ENCODE assay signal across 8 cellular contexts in genomic region chr10:24465899-24466615, GRCh38.
DNase-seq lines count a peak whose midpoint lies in the region; ATAC-seq, FAIRE-seq and TF ChIP-seq lines count a peak whose summit lies in the region.

No MANE protein-coding gene starts in this region.

- intact Hi-C loops in Caco-2 (cut with micrococcal nuclease; ENCODE audit: unreplicated experiment): loop anchor here (1.0 to 10.0 kb wide), 8 partner anchors 9 to 259 kb away; no protein-coding TSS in a partner anchor
- intact Hi-C loops in IMR-90 (cut with micrococcal nuclease): loop anchor here (2.0 to 5.0 kb wide), 2 partner anchors 17 to 36 kb away; no protein-coding TSS in a partner anchor

- TF ChIP-seq RAD21 in IMR-90 (IDR thresholded peaks at IDR 0.05; ENCODE audit: low read length): 0 out of 2 replicates have a peak, but pooled peaks have one; percentile 8

- H3K27ac ChIP-seq in IMR-90 (ENCODE audit: insufficient read depth, low read length) (peak overlapping the region; percentile 72), keratinocyte (ENCODE audit: control insufficient read depth, insufficient read depth, low read length) (peak overlapping the region; percentile 100)

- H2BK5ac ChIP-seq in IMR-90 (ENCODE audit: low read depth, low read length, poor library complexity, severe bottlenecking): peak overlapping the region; percentile 92

- H3K4ac ChIP-seq in IMR-90 (ENCODE audit: low read depth, low read length): peak overlapping the region; percentile 93

- peak; percentile 88 for TF ChIP-seq POLR2A in IMR-90 (IDR thresholded peaks at IDR 0.05; ENCODE audit: low read depth, low read length)

- H2BK120ac ChIP-seq in IMR-90 (ENCODE audit: low read depth, low read length): peak overlapping the region; percentile 95

- peak; percentile 96 for FAIRE-seq in keratinocyte (lab: Jason Lieb, UNC)

- POLR2A ChIA-PET in Caco-2 (lab: Charles Lee) (interaction anchor here (1.5 kb wide), 1 partner anchor 28 kb away, joined by 6 read pairs; no protein-coding TSS in a partner anchor), IMR-90 (lab: Charles Lee; ENCODE audit: unreplicated experiment) (no interaction called here)
- POLR2A ChIA-PET in naive thymus-derived CD8-positive, alpha-beta T cell (lab: Charles Lee): no interaction called here

- peak overlapping the region; percentile 90 for H4K91ac ChIP-seq in IMR-90 (ENCODE audit: insufficient read depth, low read depth, low read length)

- H3K27me3 Mint-ChIP-seq in Caco-2 (ENCODE audit: insufficient read depth, unreplicated experiment): no peaks in the 10 kb centered on the region
- H3K27me3 Mint-ChIP-seq in activated T-cell treated with anti-CD3 and anti-CD28 coated beads, Interleukin-2, amount 50 U/mL, for 72 hours (ENCODE audit: low read depth): peaks cover 56% of the 10 kb centered on the region
- H3K27me3 Mint-ChIP-seq in stimulated activated naive CD8-positive, alpha-beta T cell treated with anti-CD3 and anti-CD28 coated beads, Interleukin-15, Interleukin-2, amounts not matched to agents 100 ng/mL and 50 ng/mL, for 24 hours: peaks cover 37% of the 10 kb centered on the region
- peaks cover 0 to 9% (median 7%) of the 10 kb centered on the region in 5 donors for H3K27me3 Mint-ChIP-seq in naive thymus-derived CD8-positive, alpha-beta T cell

- DNase-seq in Caco-2 (peak; percentile 78), IMR-90 (peak; percentile 96), keratinocyte (ENCODE audit: low read depth, low spot score) (no peak), NCI-H2196 (lab: John Stamatoyannopoulos, UW; ENCODE audit: unreplicated experiment) (no peak)
- peak; percentile 64 to 72 for DNase-seq in activated T-cell treated with anti-CD3 and anti-CD28 coated beads, Interleukin-2, amount 50 U/mL, for 72 hours
- no peak for DNase-seq in naive thymus-derived CD8-positive, alpha-beta T cell

- H3K4me3 Mint-ChIP-seq in Caco-2 (ENCODE audit: unreplicated experiment): peak overlapping the region; percentile 73
- H3K4me3 Mint-ChIP-seq in activated T-cell treated with anti-CD3 and anti-CD28 coated beads, Interleukin-2, amount 50 U/mL, for 72 hours: peak overlapping the region; percentile 67 to 75
- H3K4me3 Mint-ChIP-seq in stimulated activated naive CD8-positive, alpha-beta T cell treated with anti-CD3 and anti-CD28 coated beads, Interleukin-15, Interleukin-2, amounts not matched to agents 100 ng/mL and 50 ng/mL, for 24 hours: peak overlapping the region; percentile 30
- no peak overlapping the region for H3K4me3 Mint-ChIP-seq in naive thymus-derived CD8-positive, alpha-beta T cell

- H3K27me3 ChIP-seq in Caco-2 (replicated peaks; ENCODE audit: control insufficient read depth, insufficient read depth, low read length) (no peaks in the 10 kb centered on the region), IMR-90 (ENCODE audit: control insufficient read depth, insufficient read depth, low read length) (no peaks in the 10 kb centered on the region), keratinocyte (ENCODE audit: control insufficient read depth, extremely low read depth, insufficient read depth, low read length) (no peaks in the 10 kb centered on the region)

- peak overlapping the region; percentile 37 for H3K4me3 ChIP-seq in Caco-2 (ENCODE audit: low read depth, low read length)
- peak overlapping the region; percentile 81 for H3K4me3 ChIP-seq in IMR-90 (ENCODE audit: insufficient read depth, low read depth, low read length)
- peak overlapping the region; percentile 49 to 85 (median 77) for H3K4me3 ChIP-seq in keratinocyte (ENCODE audit: control insufficient read depth in 2 of 3, extremely low read depth in 1 of 3, insufficient read depth in 2 of 3, low read depth in 1 of 3, low read length in 3 of 3)

- peak overlapping the region; percentile 71 for H3K27ac Mint-ChIP-seq in Caco-2 (ENCODE audit: unreplicated experiment)
- H3K27ac Mint-ChIP-seq in activated T-cell treated with anti-CD3 and anti-CD28 coated beads, Interleukin-2, amount 50 U/mL, for 72 hours: peak overlapping the region; percentile 67
- H3K27ac Mint-ChIP-seq in stimulated activated naive CD8-positive, alpha-beta T cell treated with anti-CD3 and anti-CD28 coated beads, Interleukin-15, Interleukin-2, amounts not matched to agents 100 ng/mL and 50 ng/mL, for 24 hours: peak overlapping the region; percentile 26
- no peak overlapping the region for H3K27ac Mint-ChIP-seq in naive thymus-derived CD8-positive, alpha-beta T cell

- H3K9ac ChIP-seq in IMR-90 (ENCODE audit: low read depth, low read length) (peak overlapping the region; percentile 46; the same call in 1 of the 2 replicates), keratinocyte (ENCODE audit: control insufficient read depth, extremely low read depth, insufficient read depth, low read length) (peak overlapping the region; percentile 93)

- CTCF ChIA-PET in Caco-2 (lab: Charles Lee): interaction anchor here (0.6 to 1.1 kb wide), 4 partner anchors 15 to 83 kb away, joined by 3 to 8 read pairs (median 4); no protein-coding TSS in a partner anchor
- CTCF ChIA-PET in IMR-90 (lab: Yijun Ruan, JAX): interaction anchor here (0.7 kb wide), 1 partner anchor 47 kb away, joined by 3 read pairs; no protein-coding TSS in a partner anchor

- in situ Hi-C loops in IMR-90 (cut with MboI; ENCODE audit: low sequenced_read_pairs): no loop called here

- peak overlapping the region; percentile 96 for H3K18ac ChIP-seq in IMR-90 (ENCODE audit: low read depth, low read length)

- peak overlapping the region; percentile 95 for H3K4me2 ChIP-seq in IMR-90 (ENCODE audit: low read depth, low read length)
- peak overlapping the region; percentile 95 for H3K4me2 ChIP-seq in keratinocyte (ENCODE audit: control insufficient read depth, extremely low read depth, insufficient read depth, low read depth, low read length)

- peaks cover 31% of the 10 kb centered on the region for H3K79me2 ChIP-seq in keratinocyte (ENCODE audit: control insufficient read depth, insufficient read depth, low read length)

- H2AFZ ChIP-seq in IMR-90 (replicated peaks; ENCODE audit: low read length, poor library complexity) (peak overlapping the region; percentile 44), keratinocyte (ENCODE audit: control insufficient read depth, low read length) (peak overlapping the region; percentile 48)

- no peaks in the 10 kb centered on the region for H3K9me3 ChIP-seq in Caco-2
- no peaks in the 10 kb centered on the region for H3K9me3 ChIP-seq in IMR-90 (ENCODE audit: control insufficient read depth, insufficient read depth, low read length)
- H3K9me3 ChIP-seq in keratinocyte (ENCODE audit: control insufficient read depth, low read depth, low read length): no peaks in the 10 kb centered on the region

- H3K36me3 ChIP-seq in Caco-2 (ENCODE audit: control insufficient read depth, insufficient read depth, low read length): no peaks in the 10 kb centered on the region
- H3K36me3 ChIP-seq in IMR-90 (ENCODE audit: control insufficient read depth, insufficient read depth, low read length): no peaks in the 10 kb centered on the region; the same call in 1 of the 2 replicates
- H3K36me3 ChIP-seq in keratinocyte (ENCODE audit: control insufficient read depth in 2 of 2, extremely low read depth in 1 of 2, insufficient read depth in 2 of 2, low read length in 2 of 2): peaks cover 0 to 2% of the 10 kb centered on the region in 2 experiments

- BruUV-seq in Caco-2 (replicated peaks; lab: Mats Ljungman, UMichigan) (no TSS peak), IMR-90 (replicated peaks; lab: Mats Ljungman, UMichigan) (no TSS peak)

- WGBS in IMR-90 (ENCODE audit: extremely low coverage in 2 of 2, insufficient read length in 1 of 2), 2 experiments: 0% methylated on average over 4 of the region's 13 CpGs; no CpG with 5 or more reads in 1 of the 2 experiments

- H3K9me1 ChIP-seq in IMR-90 (ENCODE audit: insufficient read depth, low read length): peaks cover 21% of the 10 kb centered on the region
- peaks cover 3% of the 10 kb centered on the region for H3K9me1 ChIP-seq in keratinocyte (ENCODE audit: control insufficient read depth, extremely low read depth, insufficient read depth, low read length)

- H3K79me1 ChIP-seq in IMR-90 (ENCODE audit: low read depth in 1 of 2, low read length in 2 of 2): peaks cover 5 to 13% of the 10 kb centered on the region in 2 experiments; a peak in 1 of 4 replicates

- peak overlapping the region; percentile 68 for H3K56ac ChIP-seq in IMR-90 (ENCODE audit: extremely low read depth, insufficient read depth, low read length)

- peak overlapping the region; percentile 91; the same call in 1 of the 2 replicates for H2AK5ac ChIP-seq in IMR-90 (ENCODE audit: low read depth, low read length)

- peak overlapping the region; percentile 88; the same call in 2 of the 3 replicates for H2BK15ac ChIP-seq in IMR-90 (ENCODE audit: low read depth, low read length)

- H3K36me3 Mint-ChIP-seq in Caco-2 (ENCODE audit: insufficient read depth, unreplicated experiment): peaks cover 73% of the 10 kb centered on the region
- no peaks in the 10 kb centered on the region for H3K36me3 Mint-ChIP-seq in activated T-cell treated with anti-CD3 and anti-CD28 coated beads, Interleukin-2, amount 50 U/mL, for 72 hours (ENCODE audit: insufficient read depth in 2 of 2)
- no peaks in the 10 kb centered on the region for H3K36me3 Mint-ChIP-seq in stimulated activated naive CD8-positive, alpha-beta T cell treated with anti-CD3 and anti-CD28 coated beads, Interleukin-15, Interleukin-2, amounts not matched to agents 100 ng/mL and 50 ng/mL, for 24 hours (ENCODE audit: low read depth)
- no peaks in the 10 kb centered on the region for H3K36me3 Mint-ChIP-seq in naive thymus-derived CD8-positive, alpha-beta T cell

- H3K4me1 ChIP-seq in Caco-2 (peaks cover 52% of the 10 kb centered on the region), IMR-90 (ENCODE audit: control insufficient read depth, insufficient read depth, low read length) (peaks cover 23% of the 10 kb centered on the region), keratinocyte (ENCODE audit: control insufficient read depth, extremely low read depth, insufficient read depth, low read length) (peaks cover 47% of the 10 kb centered on the region)

- H3K23ac ChIP-seq in IMR-90 (ENCODE audit: low read depth, low read length): peak overlapping the region; percentile 89; the same call in 1 of the 2 replicates

- peaks cover 65% of the 10 kb centered on the region for H3K4me1 Mint-ChIP-seq in Caco-2 (ENCODE audit: low read depth, unreplicated experiment)
- H3K4me1 Mint-ChIP-seq in activated T-cell treated with anti-CD3 and anti-CD28 coated beads, Interleukin-2, amount 50 U/mL, for 72 hours (ENCODE audit: low read depth): peaks cover 44% of the 10 kb centered on the region
- H3K4me1 Mint-ChIP-seq in stimulated activated naive CD8-positive, alpha-beta T cell treated with anti-CD3 and anti-CD28 coated beads, Interleukin-15, Interleukin-2, amounts not matched to agents 100 ng/mL and 50 ng/mL, for 24 hours (ENCODE audit: low read depth): peaks cover 38% of the 10 kb centered on the region
- peaks cover 2 to 7% (median 6%) of the 10 kb centered on the region in 4 donors for H3K4me1 Mint-ChIP-seq in naive thymus-derived CD8-positive, alpha-beta T cell

- H4K20me1 ChIP-seq in IMR-90 (ENCODE audit: insufficient read depth, low read length) (no peaks in the 10 kb centered on the region), keratinocyte (ENCODE audit: control insufficient read depth, extremely low read depth, insufficient read depth, low read length) (no peaks in the 10 kb centered on the region)

- H3K14ac ChIP-seq in IMR-90 (replicated peaks; ENCODE audit: low read depth, low read length): peak overlapping the region; percentile 82

- TF ChIP-seq CTCF in Caco-2 (IDR thresholded peaks at IDR 0.05; ENCODE audit: insufficient read depth in 1 of 2, low read depth in 1 of 2, low read length in 1 of 2, severe bottlenecking in 1 of 2, unreplicated experiment in 1 of 2) (no peak), IMR-90 (conservative IDR thresholded peaks at IDR 0.05; ENCODE audit: low read depth, low read length) (no peak), keratinocyte (optimal IDR thresholded peaks at IDR 0.05 in 1 of 3, IDR thresholded peaks at IDR 0.05 in 1 of 3, conservative IDR thresholded peaks at IDR 0.05 in 1 of 3; ENCODE audit: extremely low read depth in 1 of 3, insufficient read depth in 2 of 3, low read length in 3 of 3) (no peak)

- H4K5ac ChIP-seq in IMR-90 (ENCODE audit: low read depth, low read length): peak overlapping the region; percentile 84

- no peaks in the 10 kb centered on the region for H3K9me3 Mint-ChIP-seq in Caco-2 (ENCODE audit: unreplicated experiment)
- no peaks in the 10 kb centered on the region for H3K9me3 Mint-ChIP-seq in activated T-cell treated with anti-CD3 and anti-CD28 coated beads, Interleukin-2, amount 50 U/mL, for 72 hours
- H3K9me3 Mint-ChIP-seq in stimulated activated naive CD8-positive, alpha-beta T cell treated with anti-CD3 and anti-CD28 coated beads, Interleukin-15, Interleukin-2, amounts not matched to agents 100 ng/mL and 50 ng/mL, for 24 hours: no peaks in the 10 kb centered on the region
- peaks cover 0 to 2% (median 0%) of the 10 kb centered on the region in 9 donors for H3K9me3 Mint-ChIP-seq in naive thymus-derived CD8-positive, alpha-beta T cell

- peak overlapping the region; percentile 35 for H2AK9ac ChIP-seq in IMR-90 (replicated peaks; ENCODE audit: low read depth, low read length, poor library complexity)

- dilution Hi-C loops in IMR-90 (cut with HindIII; ENCODE audit: low sequenced_read_pairs, unreplicated experiment) (no loop called here), keratinocyte (cut with MboI; ENCODE audit: extremely low pct_ligation_motif_present, low sequenced_read_pairs) (no loop called here)

- H4K8ac ChIP-seq in IMR-90 (ENCODE audit: low read depth in 2 of 2, low read length in 2 of 2): peak overlapping the region; percentile 44 to 95

- peak overlapping the region; percentile 96 for H2BK20ac ChIP-seq in IMR-90 (ENCODE audit: low read depth, low read length)

- ATAC-seq in GM19463 (IDR thresholded peaks at IDR 0.05; ENCODE audit: unreplicated experiment) (peak; percentile 70), IMR-90 (ENCODE audit: low read depth) (peak; percentile 69)
- peak; percentile 77 to 83 for ATAC-seq in activated T-cell treated with anti-CD3 and anti-CD28 coated beads, Interleukin-2, amount 50 U/mL, for 72 hours (replicated peaks in 1 of 2)
- ATAC-seq in naive thymus-derived CD8-positive, alpha-beta T cell: no peak

Comparison
In these comparisons a context has a peak if more than half of its experiments do, and no peak if none do; other contexts are left out.
1. DNase-seq: peak in Caco-2 (2 of 2), IMR-90 (single experiment) and activated T-cell treated with anti-CD3 and anti-CD28 coated beads, Interleukin-2, amount 50 U/mL, for 72 hours (2 of 2); none in keratinocyte (single experiment), NCI-H2196 (single experiment) and naive thymus-derived CD8-positive, alpha-beta T cell (0 of 10).
2. H3K27ac Mint-ChIP-seq: peak in Caco-2 (single experiment), activated T-cell treated with anti-CD3 and anti-CD28 coated beads, Interleukin-2, amount 50 U/mL, for 72 hours (single experiment) and stimulated activated naive CD8-positive, alpha-beta T cell treated with anti-CD3 and anti-CD28 coated beads, Interleukin-15, Interleukin-2, amounts not matched to agents 100 ng/mL and 50 ng/mL, for 24 hours (single experiment); none in naive thymus-derived CD8-positive, alpha-beta T cell (0 of 10).
3. H3K4me3 Mint-ChIP-seq: peak in Caco-2 (single experiment), activated T-cell treated with anti-CD3 and anti-CD28 coated beads, Interleukin-2, amount 50 U/mL, for 72 hours (2 of 2) and stimulated activated naive CD8-positive, alpha-beta T cell treated with anti-CD3 and anti-CD28 coated beads, Interleukin-15, Interleukin-2, amounts not matched to agents 100 ng/mL and 50 ng/mL, for 24 hours (single experiment); none in naive thymus-derived CD8-positive, alpha-beta T cell (0 of 10).
4. ATAC-seq: peak in GM19463 (single experiment), IMR-90 (single experiment) and activated T-cell treated with anti-CD3 and anti-CD28 coated beads, Interleukin-2, amount 50 U/mL, for 72 hours (2 of 2); none in naive thymus-derived CD8-positive, alpha-beta T cell (0 of 2).
5. Peak in every context shown above with its lines, with median percentiles within 50 percentile points of each other: H3K4me3 ChIP-seq.